In the genomic region with DNA sequence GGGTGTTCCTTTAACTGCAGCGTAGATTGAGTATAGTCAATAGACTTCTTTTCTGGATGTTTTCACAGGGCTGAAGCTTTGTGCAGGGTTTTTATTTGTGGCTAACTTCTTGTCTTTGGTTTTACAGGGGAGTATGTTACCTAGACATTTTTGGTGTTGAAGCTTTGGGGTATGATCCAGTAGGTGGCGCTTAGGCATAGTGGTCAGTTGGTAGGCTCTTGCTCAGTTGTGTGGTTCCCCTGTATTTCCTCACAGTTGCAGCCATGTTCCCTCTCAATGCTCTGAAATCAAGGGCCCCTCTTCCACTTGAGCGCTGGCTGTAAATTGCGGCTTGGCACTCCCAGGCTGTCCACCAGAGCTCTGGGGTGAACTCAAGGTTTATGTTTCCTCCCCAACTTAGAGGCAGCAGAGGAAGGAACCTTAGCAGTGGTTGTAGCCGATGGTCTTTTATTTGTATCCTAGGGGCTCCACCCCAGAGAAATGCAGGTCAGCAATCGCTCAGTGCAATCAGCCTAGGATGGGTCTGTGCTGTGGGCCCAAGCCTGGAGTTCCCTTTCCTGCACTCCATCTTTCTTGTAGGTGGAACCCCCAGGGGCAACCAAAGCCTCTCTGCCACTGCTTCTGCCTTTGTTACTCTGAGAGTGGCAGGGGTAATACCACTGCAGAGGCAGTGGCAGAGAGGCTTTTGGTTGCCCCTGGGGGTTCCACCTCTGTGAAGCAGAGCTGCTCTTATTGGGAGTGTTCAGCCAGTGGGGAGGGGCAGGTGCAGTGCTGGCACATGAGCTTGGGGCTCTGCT, we compare ENCODE assay signal across 8 cellular contexts. TPM values are rescaled to one million over a fixed set of nuclear protein-coding genes. Genes with fewer than 3 reads are reported as not detected.
DNase-seq lines count a peak whose midpoint lies in the region; ATAC-seq and TF ChIP-seq lines count a peak whose summit lies in the region.

No MANE protein-coding gene starts in this region.

- peak; percentile 41 for ATAC-seq in GM21619 (IDR thresholded peaks at IDR 0.05; ENCODE audit: unreplicated experiment)
- peak; percentile 48 to 62 for ATAC-seq in activated CD4-positive, CD25-positive, alpha-beta regulatory T cell treated with anti-CD3 and anti-CD28 coated beads, Interleukin-2, amount 50 U/mL, for 24 hours

- no peak overlapping the region for H3K4me3 Mint-ChIP-seq in osteocyte (ENCODE audit: unreplicated experiment)

- peaks cover 4% of the 10 kb centered on the region for H3K36me3 Mint-ChIP-seq in osteocyte (ENCODE audit: unreplicated experiment)

- H3K4me3 ChIP-seq in fibroblast of pulmonary artery (replicated peaks; ENCODE audit: low read depth, low read length), result no peak overlapping the region

- peaks cover 10% of the 10 kb centered on the region for H3K4me1 Mint-ChIP-seq in osteocyte (ENCODE audit: unreplicated experiment)

- peak; percentile 7 for DNase-seq in NCI-H146 (lab: John Stamatoyannopoulos, UW)
- DNase-seq in NCI-H146 treated with DMSO at 0.1 percent for 48 hours (lab: John Stamatoyannopoulos, UW; ENCODE audit: unreplicated experiment), result no peak
- peak; percentile 85 for DNase-seq in fibroblast of pulmonary artery (ENCODE audit: low read depth)
- DNase-seq in osteocyte (ENCODE audit: extremely low spot score, unreplicated experiment), result no peak
- no peak for DNase-seq in epidermal melanocyte (ENCODE audit: insufficient read length, low spot score)

- peaks cover 24% of the 10 kb centered on the region for H3K9me3 Mint-ChIP-seq in osteocyte (ENCODE audit: unreplicated experiment)

- peaks cover 40% of the 10 kb centered on the region for H3K27me3 Mint-ChIP-seq in osteocyte (ENCODE audit: unreplicated experiment)

- TF ChIP-seq CTCF in LNCAP (IDR thresholded peaks at IDR 0.05) (peak; percentile 55), fibroblast of pulmonary artery (IDR thresholded peaks at IDR 0.05; ENCODE audit: low read length, missing control alignments) (peak; percentile 76), osteocyte (IDR thresholded peaks at IDR 0.05) (peak; percentile 49)

- no peak overlapping the region for H3K27ac Mint-ChIP-seq in osteocyte (ENCODE audit: unreplicated experiment)

RNA-seq across cellular contexts. Expression of gene CMAS, which starts 55.1 kb away (rescaled TPM):
- total RNA-seq in osteocyte, result 21.8 and 22.5 TPM in 2 replicates

Comparison
In these comparisons a context has a peak if more than half of its experiments do, and no peak if none do; other contexts are left out.
1. DNase-seq: peak in NCI-H146 (single experiment) and fibroblast of pulmonary artery (single experiment); none in NCI-H146 treated with DMSO at 0.1 percent for 48 hours (single experiment), osteocyte (single experiment) and epidermal melanocyte (single experiment).
2. Peak in every context shown above with its lines, with median percentiles within 50 percentile points of each other: CTCF ChIP-seq.